In genomic region chr12:48002773-48003218, GRCh38 we compare ENCODE assay signal across 9 cellular contexts. TPM values are rescaled to one million over a fixed set of nuclear protein-coding genes. Genes with fewer than 3 reads are reported as not detected.
DNase-seq lines count a peak whose midpoint lies in the region; ATAC-seq and TF ChIP-seq lines count a peak whose summit lies in the region.
"Had no signal": no experiment of that assay in that cellular context is flagged by ENCODE, and none has a peak within 500 bp of the region (broad histone marks: within the 10 kb centered on the region; RNA-seq: fewer than 3 reads in every experiment).

No MANE protein-coding gene starts in this region.

- H4K20me1 ChIP-seq in neural cell (ENCODE audit: insufficient read depth) (no peaks in the 10 kb centered on the region), PC-9 (ENCODE audit: insufficient read depth) (no peaks in the 10 kb centered on the region)

- peaks cover 0 to 2% (median 0%) of the 10 kb centered on the region in 8 donors for H3K9me3 Mint-ChIP-seq in CD4-positive, alpha-beta memory T cell

- no peak for DNase-seq in CD4-positive, alpha-beta memory T cell
- DNase-seq in NCI-H1092 (lab: John Stamatoyannopoulos, UW) (peak; percentile 43), PC-9 (no peak), GM13977 (ENCODE audit: low spot score) (no peak), putamen (ENCODE audit: low spot score) (no peak)
- DNase-seq in effector memory CD4-positive, alpha-beta T cell = no peak

- H2AFZ ChIP-seq in neural cell (ENCODE audit: low read depth, low read length) (no peak overlapping the region), PC-9 (no peak overlapping the region)

- peaks cover 6% of the 10 kb centered on the region for H3F3A ChIP-seq in neural cell (ENCODE audit: insufficient read depth, low read length, poor library complexity, severe bottlenecking)
- peaks cover 12% of the 10 kb centered on the region; the same call in 1 of the 2 replicates for H3F3A ChIP-seq in PC-9 (ENCODE audit: insufficient read depth, low read depth)

- peak overlapping the region in 1 of 2 donors; percentile 34 for H3K4me3 ChIP-seq in CD4-positive, alpha-beta memory T cell (ENCODE audit: low read length in 2 of 2)
- H3K4me3 ChIP-seq in effector memory CD4-positive, alpha-beta T cell (ENCODE audit: insufficient read depth, low read depth, low read length, poor library complexity, severe bottlenecking) = peak overlapping the region; percentile 56
- H3K4me3 ChIP-seq in neural cell (ENCODE audit: low read length) = peak overlapping the region; percentile 76
- H3K4me3 ChIP-seq in PC-9 = no peak overlapping the region

- no TSS peak for BruUV-seq in PC-9 (replicated peaks; lab: Mats Ljungman, UMichigan)

- POLR2A ChIA-PET in CD4-positive, alpha-beta memory T cell (lab: Charles Lee; ENCODE audit: partially characterized antibody) = interaction anchor here (1.1 kb wide), 1 partner anchor 99 kb away, joined by 3 read pairs; no protein-coding TSS in a partner anchor
- POLR2A ChIA-PET in PC-9 (lab: Charles Lee; ENCODE audit: unreplicated experiment) = no interaction called here

- H3K9me2 ChIP-seq in neural cell (ENCODE audit: insufficient read depth, low read length) (no peaks in the 10 kb centered on the region), PC-9 (ENCODE audit: insufficient read depth) (no peaks in the 10 kb centered on the region)

- H3K4me1 Mint-ChIP-seq in CD4-positive, alpha-beta memory T cell = peaks cover 25 to 44% (median 35%) of the 10 kb centered on the region in 4 donors

- H3K79me2 ChIP-seq in neural cell (replicated peaks; ENCODE audit: insufficient read depth, low read length) (peaks cover 14% of the 10 kb centered on the region), PC-9 (ENCODE audit: low read depth) (no peaks in the 10 kb centered on the region)

- no peak for TF ChIP-seq RAD21 in neural cell (conservative IDR thresholded peaks at IDR 0.05)

- intact Hi-C loops in CD4-positive, alpha-beta memory T cell (cut with micrococcal nuclease) = no loop called here
- intact Hi-C loops in PC-9 (cut with micrococcal nuclease; ENCODE audit: unreplicated experiment) = no loop called here

- H3K4me1 ChIP-seq in CD4-positive, alpha-beta memory T cell (ENCODE audit: insufficient read depth, low read length) = peaks cover 44% of the 10 kb centered on the region
- peaks cover 45% of the 10 kb centered on the region for H3K4me1 ChIP-seq in effector memory CD4-positive, alpha-beta T cell (ENCODE audit: control insufficient read depth, insufficient read depth, low read length, poor library complexity, severe bottlenecking)
- H3K4me1 ChIP-seq in PC-9 (replicated peaks; ENCODE audit: insufficient read depth) = peaks cover 11% of the 10 kb centered on the region

- H3K9me3 ChIP-seq in CD4-positive, alpha-beta memory T cell (ENCODE audit: control insufficient read depth in 1 of 2, low read length in 2 of 2) = no peaks in the 10 kb centered on the region
- no peaks in the 10 kb centered on the region for H3K9me3 ChIP-seq in effector memory CD4-positive, alpha-beta T cell (ENCODE audit: control insufficient read depth, low read length)
- H3K9me3 ChIP-seq in neural cell (ENCODE audit: low read length) (no peaks in the 10 kb centered on the region), PC-9 (ENCODE audit: insufficient read depth, low read depth) (no peaks in the 10 kb centered on the region)

- H3K27me3 Mint-ChIP-seq in CD4-positive, alpha-beta memory T cell = peaks cover 64 to 74% of the 10 kb centered on the region in 2 donors

- no peak for ATAC-seq in HG02840 (IDR thresholded peaks at IDR 0.05; ENCODE audit: low FRiP score, unreplicated experiment)
- ATAC-seq: HCT116 had no signal

- no peak overlapping the region for H3K9ac ChIP-seq in neural cell (ENCODE audit: low read length)

- CTCF ChIA-PET in CD4-positive, alpha-beta memory T cell (lab: Charles Lee; ENCODE audit: partially characterized antibody) = no interaction called here
- CTCF ChIA-PET in PC-9 (lab: Charles Lee) = no interaction called here

- TF ChIP-seq EP300 in neural cell (conservative IDR thresholded peaks at IDR 0.05; ENCODE audit: poor library complexity, severe bottlenecking) = no peak

- in situ Hi-C loops in GM13977 (cut with MboI; ENCODE audit: low pct_unique_long_range_greater_than_20kb, low sequenced_read_pairs, unreplicated experiment) = no loop called here

- TF ChIP-seq CTCF in neural cell (IDR thresholded peaks at IDR 0.05; ENCODE audit: poor library complexity, severe bottlenecking) (no peak), PC-9 (conservative IDR thresholded peaks at IDR 0.05) (no peak), GM13977 (IDR thresholded peaks at IDR 0.05; ENCODE audit: extremely low read depth, insufficient read depth, missing control alignments) (no peak)

- no peaks in the 10 kb centered on the region for H3K36me3 ChIP-seq in CD4-positive, alpha-beta memory T cell (ENCODE audit: insufficient read depth, low read length)
- H3K36me3 ChIP-seq in effector memory CD4-positive, alpha-beta T cell (ENCODE audit: control insufficient read depth, insufficient read depth, low read length) = no peaks in the 10 kb centered on the region
- H3K36me3 ChIP-seq in neural cell (ENCODE audit: insufficient read depth, low read length) = no peaks in the 10 kb centered on the region
- H3K36me3 ChIP-seq in PC-9 (ENCODE audit: low read depth) = no peaks in the 10 kb centered on the region

- no peak overlapping the region for H3K27ac ChIP-seq in CD4-positive, alpha-beta memory T cell (ENCODE audit: low read depth, low read length)
- no peak overlapping the region for H3K27ac ChIP-seq in effector memory CD4-positive, alpha-beta T cell (ENCODE audit: insufficient read depth, low read length, poor library complexity, severe bottlenecking)
- H3K27ac ChIP-seq in neural cell (ENCODE audit: low read length) (no peak overlapping the region), PC-9 (no peak overlapping the region)

- H3K27ac Mint-ChIP-seq in CD4-positive, alpha-beta memory T cell = peak overlapping the region in 1 of 7 donors; percentile 68

- H3K4me3 Mint-ChIP-seq in CD4-positive, alpha-beta memory T cell = peak overlapping the region; percentile 46 to 88 (median 77)

- H3K36me3 Mint-ChIP-seq in CD4-positive, alpha-beta memory T cell = no peaks in the 10 kb centered on the region

- no peak overlapping the region for H3K4me2 ChIP-seq in neural cell (ENCODE audit: low read length)
- H3K4me2 ChIP-seq in PC-9 = no peak overlapping the region

- peaks cover 64% of the 10 kb centered on the region for H3K27me3 ChIP-seq in CD4-positive, alpha-beta memory T cell (ENCODE audit: insufficient read depth, low read length)
- H3K27me3 ChIP-seq in effector memory CD4-positive, alpha-beta T cell (replicated peaks; ENCODE audit: control insufficient read depth, insufficient read depth, low read length, poor library complexity, severe bottlenecking) = peaks cover 66% of the 10 kb centered on the region
- H3K27me3 ChIP-seq in neural cell (ENCODE audit: insufficient read depth, low read depth, low read length) = peaks cover 52% of the 10 kb centered on the region
- H3K27me3 ChIP-seq in PC-9 (ENCODE audit: insufficient read depth, low read depth) = peaks cover 67% of the 10 kb centered on the region

TF ChIP-seq in neural cell, 6 proteins besides CTCF, POLR2A, EP300 and RAD21:
- TF ChIP-seq EZH2 (IDR thresholded peaks at IDR 0.05; ENCODE audit: borderline replicate concordance, insufficient read depth, low read length, poor library complexity, severe bottlenecking) (peak; percentile 21), MXI1 (conservative IDR thresholded peaks at IDR 0.05; ENCODE audit: poor library complexity, severe bottlenecking) (no peak)

RNA-seq across cellular contexts. Expression of gene COL2A1, which starts 1.5 kb away (rescaled TPM):
- not detected for total RNA-seq in CD4-positive, alpha-beta memory T cell
- not detected for polyA plus RNA-seq in CD4-positive, alpha-beta memory T cell
- 1.2 and 1.3 TPM in 2 replicates for polyA plus RNA-seq in neural cell
- 1.9 and 2.2 TPM in 2 replicates for polyA minus RNA-seq in neural cell
- total RNA-seq in PC-9 (2021) = not detected in 2 replicates

RNA-seq across cellular contexts. Expression of gene TMEM106C, which starts 39.4 kb away (rescaled TPM):
- total RNA-seq in CD4-positive, alpha-beta memory T cell = 10 to 100 TPM; 42.5 to 42.7 TPM
- polyA plus RNA-seq in CD4-positive, alpha-beta memory T cell = 10 to 100 TPM; 46.6 to 77.4 TPM
- polyA plus RNA-seq in neural cell = 286 and 290 TPM in 2 replicates
- polyA minus RNA-seq in neural cell = 133 and 143 TPM in 2 replicates
- 99.4 and 100 TPM in 2 replicates for total RNA-seq in PC-9 (2021)
